Comparison of ENCODE assay signal across 9 cellular contexts in genomic region chr2:46700435-46700834, GRCh38. TPM values are rescaled to one million over a fixed set of nuclear protein-coding genes. Genes with fewer than 3 reads are reported as not detected.
DNase-seq lines count a peak whose midpoint lies in the region; ATAC-seq and TF ChIP-seq lines count a peak whose summit lies in the region.
"Had no signal": no experiment of that assay in that cellular context is flagged by ENCODE, and none has a peak within 500 bp of the region (broad histone marks: within the 10 kb centered on the region; RNA-seq: fewer than 3 reads in every experiment).

No MANE protein-coding gene starts in this region.

- H3K36me3 Mint-ChIP-seq in Calu3 (ENCODE audit: insufficient read depth, unreplicated experiment) (peaks cover 27% of the 10 kb centered on the region), osteocyte (ENCODE audit: unreplicated experiment) (no peaks in the 10 kb centered on the region)

- H3K27me3 ChIP-seq in PC-3 (ENCODE audit: low read length) (no peaks in the 10 kb centered on the region), endocrine pancreas (ENCODE audit: control insufficient read depth, insufficient read depth, low read length) (no peaks in the 10 kb centered on the region)

- H3F3A ChIP-seq in PC-3 (ENCODE audit: low read length, unreplicated experiment) = no peaks in the 10 kb centered on the region

- H3K4me1 ChIP-seq in PC-3 (ENCODE audit: insufficient read depth, low read length) (peaks cover 27% of the 10 kb centered on the region; the same call in 1 of the 2 replicates), endocrine pancreas (ENCODE audit: control insufficient read depth, insufficient read depth, low read length) (peaks cover 28% of the 10 kb centered on the region)

- H4K20me1 ChIP-seq in PC-3 (ENCODE audit: low read length) = peaks cover 25% of the 10 kb centered on the region; the same call in 1 of the 2 replicates

- H3K4me3 Mint-ChIP-seq in Calu3 (ENCODE audit: low read depth, unreplicated experiment) (peak overlapping the region; percentile 92), osteocyte (ENCODE audit: unreplicated experiment) (peak overlapping the region; percentile 98)

- H3K9me2 ChIP-seq in PC-3 (replicated peaks; ENCODE audit: low read length) = no peaks in the 10 kb centered on the region

- ATAC-seq in PC-3 = no peak

- CTCF ChIA-PET in Calu3 (lab: Charles Lee) (no interaction called here), PC-3 (lab: Charles Lee) (no interaction called here)

- peak overlapping the region; percentile 87 for H3K9ac ChIP-seq in PC-3 (ENCODE audit: low read length)
- H3K9ac ChIP-seq in endocrine pancreas (ENCODE audit: control insufficient read depth, insufficient read depth, low read length) = no peak overlapping the region

- peak overlapping the region; percentile 91 for H3K4me2 ChIP-seq in PC-3 (ENCODE audit: low read length)

- DNase-seq in Calu3 (no peak), PC-3 (no peak), osteocyte (ENCODE audit: extremely low spot score, unreplicated experiment) (no peak), GM19238 (ENCODE audit: insufficient read length, low spot score) (no peak), NCI-H774 (lab: John Stamatoyannopoulos, UW) (no peak), NCI-H1694 treated with DMSO at 0.1 percent for 48 hours (lab: John Stamatoyannopoulos, UW) (no peak)
- no peak for DNase-seq in central memory CD4-positive, alpha-beta T cell
- DNase-seq: activated CD4-positive, alpha-beta T cell treated with anti-CD3 and anti-CD28 coated beads, Interleukin-2, amount 50 U/mL, for 1 hour had no signal

- H3K9me3 Mint-ChIP-seq in Calu3 (ENCODE audit: low read depth, unreplicated experiment) (no peaks in the 10 kb centered on the region), osteocyte (ENCODE audit: unreplicated experiment) (no peaks in the 10 kb centered on the region)

- no peaks in the 10 kb centered on the region for H3K27me3 Mint-ChIP-seq in Calu3 (ENCODE audit: unreplicated experiment)
- H3K27me3 Mint-ChIP-seq in osteocyte (ENCODE audit: unreplicated experiment) = no peaks in the 10 kb centered on the region

- POLR2A ChIA-PET in PC-3 (lab: Charles Lee; ENCODE audit: unreplicated experiment) = no interaction called here

- H3K79me2 ChIP-seq in PC-3 (ENCODE audit: low read length) = peaks cover 61% of the 10 kb centered on the region

- H3K4me1 Mint-ChIP-seq in Calu3 (ENCODE audit: low read depth, unreplicated experiment) (peaks cover 51% of the 10 kb centered on the region), osteocyte (ENCODE audit: unreplicated experiment) (peaks cover 35% of the 10 kb centered on the region)

- H3K4me3 ChIP-seq in PC-3 (ENCODE audit: low read length) = peak overlapping the region; percentile 98
- H3K4me3 ChIP-seq in endocrine pancreas (ENCODE audit: control insufficient read depth, insufficient read depth, low read length) = peak overlapping the region; percentile 95

- intact Hi-C loops in Calu3 (cut with micrococcal nuclease; ENCODE audit: unreplicated experiment) = no loop called here
- intact Hi-C loops in PC-3 (cut with micrococcal nuclease) = loop anchor here (5.0 kb wide), 2 partner anchors 47 to 77 kb away; no protein-coding TSS in a partner anchor

- no peak for TF ChIP-seq CTCF in Calu3 (IDR thresholded peaks at IDR 0.05; ENCODE audit: unreplicated experiment)
- TF ChIP-seq CTCF in PC-3 (conservative IDR thresholded peaks at IDR 0.05; ENCODE audit: low read depth, low read length) = no peak
- no peak for TF ChIP-seq CTCF in osteocyte (IDR thresholded peaks at IDR 0.05)

- H2AFZ ChIP-seq in PC-3 (ENCODE audit: low read length) = peak overlapping the region; percentile 72; the same call in 1 of the 2 replicates

- H3K36me3 ChIP-seq in PC-3 (ENCODE audit: low read depth, low read length) (no peaks in the 10 kb centered on the region), endocrine pancreas (ENCODE audit: control insufficient read depth, insufficient read depth, low read length) (no peaks in the 10 kb centered on the region)

- H3K27ac Mint-ChIP-seq in Calu3 (ENCODE audit: unreplicated experiment) = no peak overlapping the region
- peak overlapping the region; percentile 96 for H3K27ac Mint-ChIP-seq in osteocyte (ENCODE audit: unreplicated experiment)

- no peaks in the 10 kb centered on the region for H3K9me3 ChIP-seq in PC-3 (ENCODE audit: low read length)
- H3K9me3 ChIP-seq in endocrine pancreas (ENCODE audit: control insufficient read depth, low read length) = no peaks in the 10 kb centered on the region

- H3K27ac ChIP-seq in PC-3 (ENCODE audit: low read length) = no peak overlapping the region

- BruUV-seq in Calu3 (replicated peaks; lab: Mats Ljungman, UMichigan) (no TSS peak), PC-3 (replicated peaks; lab: Mats Ljungman, UMichigan) (no TSS peak)

RNA-seq across cellular contexts. Expression of gene SOCS5, which starts 1.3 kb away (rescaled TPM):
- total RNA-seq in Calu3 (2022) = 15.0 and 15.3 TPM in 2 replicates
- 12.1 and 15.6 TPM in 2 replicates for total RNA-seq in PC-3 (2014; rRNA removed)
- total RNA-seq in osteocyte = 23.4 and 24.1 TPM in 2 replicates
